ENCODE assay signal across 28 cellular contexts in genomic region chr3:126124896-126125295, GRCh38. TPM values are rescaled to one million over a fixed set of nuclear protein-coding genes. Genes with fewer than 3 reads are reported as not detected.
DNase-seq lines count a peak whose midpoint lies in the region; ATAC-seq, FAIRE-seq and TF ChIP-seq lines count a peak whose summit lies in the region.
"Had no signal": no experiment of that assay in that cellular context is flagged by ENCODE, and none has a peak within 500 bp of the region (broad histone marks: within the 10 kb centered on the region; RNA-seq: fewer than 3 reads in every experiment).

No MANE protein-coding gene starts in this region.

- H3K4me2 ChIP-seq in H1 (ENCODE audit: insufficient read depth in 1 of 2, low read depth in 2 of 2, low read length in 2 of 2), result no peak overlapping the region

- peak overlapping the region; percentile 68 for H4K91ac ChIP-seq in H1 (replicated peaks; ENCODE audit: insufficient read length, low read length)

- no peak overlapping the region for H4K8ac ChIP-seq in H1 (ENCODE audit: extremely low read depth, insufficient read depth, low read length)

- H3K9me3 ChIP-seq in left ventricle myocardium inferior (replicated peaks) (no peaks in the 10 kb centered on the region), H1 (ENCODE audit: insufficient read depth in 2 of 2, low read depth in 1 of 2, low read length in 1 of 2) (no peaks in the 10 kb centered on the region), aorta (ENCODE audit: control insufficient read depth, low read length) (no peaks in the 10 kb centered on the region), BE2C (no peaks in the 10 kb centered on the region)
- H3K9me3 ChIP-seq: heart left ventricle, neutrophil, tibial nerve had no signal

- no peak overlapping the region for H2BK12ac ChIP-seq in H1 (ENCODE audit: low read depth, low read length)

- no peak for TF ChIP-seq RAD21 in H1 (IDR thresholded peaks at IDR 0.05 in 1 of 2, conservative IDR thresholded peaks at IDR 0.05 in 1 of 2; ENCODE audit: low read depth in 2 of 2, low read length in 2 of 2)

- H3K23me2 ChIP-seq in H1 (ENCODE audit: low read depth, low read length), result no peaks in the 10 kb centered on the region

- H2BK20ac ChIP-seq in H1 (ENCODE audit: low read length), result peak overlapping the region; percentile 48; the same call in 1 of the 2 replicates

- H2BK120ac ChIP-seq in H1 (replicated peaks; ENCODE audit: low read depth, low read length), result no peak overlapping the region

- H2AK5ac ChIP-seq in H1 (ENCODE audit: low read depth, low read length), result peak overlapping the region; percentile 75; the same call in 1 of the 2 replicates

- no peaks in the 10 kb centered on the region for H3K79me2 ChIP-seq in H1 (ENCODE audit: control insufficient read depth in 1 of 2, insufficient read depth in 2 of 2, low read length in 2 of 2)

- WGBS in H1 (ENCODE audit: extremely low coverage in 1 of 2, insufficient coverage in 1 of 2, insufficient read length in 1 of 2, insufficient replicate concordance in 2 of 2, low coverage in 1 of 2, low lambda C conversion rate in 2 of 2, missing lambda C conversion rate in 1 of 2), 2 experiments, result 86% methylated on average over 9 of the region's 9 CpGs; no CpG with 5 or more reads in 1 of the 2 experiments
- 85 to 95% methylated on average over 9 of the region's 9 CpGs for WGBS in aorta, 2 donors

- H2AFZ ChIP-seq in H1 (ENCODE audit: low read length), result no peak overlapping the region

- no peak overlapping the region for H4K5ac ChIP-seq in H1 (ENCODE audit: insufficient read length, low read depth, low read length)

- intact Hi-C loops in left ventricle myocardium inferior (cut with micrococcal nuclease), result no loop called here
- intact Hi-C loops in left ventricle myocardium superior (cut with micrococcal nuclease), result no loop called here
- intact Hi-C loops in posterior vena cava (cut with DNase I), result no loop called here
- intact Hi-C loops in aorta (cut with DNase I), result no loop called here

- H3K27ac ChIP-seq in left ventricle myocardium inferior (replicated peaks) (no peak overlapping the region), H1 (ENCODE audit: low read depth, low read length) (no peak overlapping the region), aorta (ENCODE audit: low read depth in 1 of 2, low read length in 2 of 2) (no peak overlapping the region)
- H3K27ac ChIP-seq: heart left ventricle, neutrophil, tibial nerve had no signal

- no peak overlapping the region for H3K14ac ChIP-seq in H1 (ENCODE audit: insufficient read length)

- TF ChIP-seq EP300 in H1 (IDR thresholded peaks at IDR 0.05; ENCODE audit: borderline replicate concordance in 1 of 2, low read depth in 2 of 2, low read length in 2 of 2), result no peak

- H3K36me3 ChIP-seq in left ventricle myocardium inferior, result no peaks in the 10 kb centered on the region
- H3K36me3 ChIP-seq in H1 (ENCODE audit: control insufficient read depth in 2 of 4, insufficient read depth in 4 of 4, low read length in 3 of 4), result no peaks in the 10 kb centered on the region
- H3K36me3 ChIP-seq in aorta (ENCODE audit: control insufficient read depth in 1 of 2, insufficient read depth in 2 of 2, low read length in 1 of 2), result no peaks in the 10 kb centered on the region
- H3K36me3 ChIP-seq in BE2C, result no peaks in the 10 kb centered on the region
- H3K36me3 ChIP-seq: neutrophil, tibial nerve had no signal

- TF ChIP-seq POLR2A in H1 (IDR thresholded peaks at IDR 0.05; ENCODE audit: control extremely low read depth in 1 of 2, low read depth in 2 of 2, low read length in 2 of 2), result no peak

- CTCF ChIA-PET in H1 (lab: Charles Lee; ENCODE audit: partially characterized antibody), result interaction anchor here (0.8 to 4.5 kb wide), 10 partner anchors 9 to 241 kb away, joined by 3 to 30 read pairs (median 4); no protein-coding TSS in a partner anchor

- POLR2A ChIA-PET in H1 (lab: Charles Lee; ENCODE audit: partially characterized antibody), result interaction anchor here (0.8 to 1.6 kb wide), 5 partner anchors 8 to 98 kb away, joined by 3 to 4 read pairs (median 4); no protein-coding TSS in a partner anchor

- ATAC-seq in left ventricle myocardium superior, result no peak
- no peak for ATAC-seq in aorta (ENCODE audit: low FRiP score)
- ATAC-seq: activated CD4-positive, CD25-positive, alpha-beta regulatory T cell treated with anti-CD3 and anti-CD28 coated beads, Interleukin-2, amount 50 U/mL, for 24 hours; activated CD8-positive, alpha-beta T cell treated with anti-CD3 and anti-CD28 coated beads, Interleukin-2, amount 10 ng/mL, durations not matched to agents 7 days and 5 days; heart left ventricle had no signal

- peak; percentile 3 for DNase-seq in left ventricle myocardium inferior
- DNase-seq in left ventricle myocardium superior, result no peak
- peak in 1 of 2 experiments; percentile 35 for DNase-seq in H1 (ENCODE audit: low read depth in 1 of 2, low spot score in 2 of 2)
- DNase-seq in posterior vena cava (ENCODE audit: low spot score), result peak; percentile 31
- DNase-seq in aorta, result peak; percentile 12 to 37
- DNase-seq in BE2C, result no peak
- no peak for DNase-seq in NCI-H1092 (lab: John Stamatoyannopoulos, UW)
- DNase-seq: activated CD8-positive, alpha-beta T cell treated with anti-CD3 and anti-CD28 coated beads, Interleukin-2, amount 10 ng/mL, durations not matched to agents 7 days and 5 days; activated naive CD4-positive, alpha-beta T cell treated with Interleukin-2 at 50 U/mL for 16 hours; amniotic stem cell; C1 segment of cervical spinal cord; DMS79 treated with DMSO at 0.1 percent for 48 hours; effector memory CD4-positive, alpha-beta T cell; erythroblast; HCEC 1CT; KG1; mesenchymal stem cell; MM.1S; NCI-H1436; NCI-H345; small intestine; stimulated activated CD4-positive, alpha-beta T cell treated with anti-CD3 and anti-CD28 coated beads, Interleukin-1b, Interleukin-23, amount 100 ng/mL, for 48 hours had no signal

- no peaks in the 10 kb centered on the region for H3K27me3 ChIP-seq in left ventricle myocardium inferior (ENCODE audit: low read depth)
- no peaks in the 10 kb centered on the region for H3K27me3 ChIP-seq in H1 (replicated peaks in 1 of 4; ENCODE audit: control insufficient read depth in 3 of 4, extremely low read depth in 1 of 4, insufficient read depth in 3 of 4, low read length in 3 of 4)
- H3K27me3 ChIP-seq in aorta (ENCODE audit: control insufficient read depth in 1 of 2, insufficient read depth in 2 of 2, low read length in 1 of 2), result no peaks in the 10 kb centered on the region
- H3K27me3 ChIP-seq in BE2C, result no peaks in the 10 kb centered on the region
- H3K27me3 ChIP-seq: heart left ventricle, tibial nerve had no signal

- peak overlapping the region; percentile 56; the same call in 1 of the 2 replicates for H2BK5ac ChIP-seq in H1 (ENCODE audit: low read depth, low read length)

- no peak for FAIRE-seq in H1 (lab: Jason Lieb, UNC)
- FAIRE-seq: HTR-8/SVneo, small intestine had no signal

- H3K56ac ChIP-seq in H1 (replicated peaks; ENCODE audit: insufficient read length, low read depth, low read length), result no peak overlapping the region

- TF ChIP-seq CTCF in left ventricle myocardium inferior (IDR thresholded peaks at IDR 0.05; ENCODE audit: borderline replicate concordance) (no peak), H1 (IDR thresholded peaks at IDR 0.05; ENCODE audit: control extremely low read depth in 1 of 3, insufficient read depth in 1 of 3, low read depth in 1 of 3, low read length in 3 of 3) (no peak), BE2C (IDR thresholded peaks at IDR 0.05; ENCODE audit: low read depth, low read length) (no peak)

- H3K9ac ChIP-seq in H1 (replicated peaks in 1 of 4; ENCODE audit: extremely low read depth in 1 of 4, low read depth in 3 of 4, low read length in 3 of 4), result no peak overlapping the region

- peak overlapping the region; percentile 32; the same call in 1 of the 2 replicates for H3K18ac ChIP-seq in H1 (ENCODE audit: extremely low read depth, low read length)

- no peak overlapping the region for H3K23ac ChIP-seq in H1 (ENCODE audit: insufficient read length)

- no peaks in the 10 kb centered on the region for H4K20me1 ChIP-seq in H1 (replicated peaks in 1 of 2; ENCODE audit: control insufficient read depth in 1 of 2, insufficient read depth in 2 of 2, low read length in 2 of 2)

- H3K79me1 ChIP-seq in H1 (ENCODE audit: low read depth, low read length), result no peaks in the 10 kb centered on the region

- H3K4me3 ChIP-seq in left ventricle myocardium inferior (no peak overlapping the region), H1 (ENCODE audit: extremely low read depth in 1 of 4, insufficient read depth in 2 of 4, low read depth in 3 of 4, low read length in 4 of 4) (no peak overlapping the region), aorta (ENCODE audit: low read length in 2 of 2) (no peak overlapping the region), BE2C (ENCODE audit: low read depth, low read length) (no peak overlapping the region)
- H3K4me3 ChIP-seq: heart left ventricle, tibial nerve had no signal

- H3K4ac ChIP-seq in H1 (replicated peaks; ENCODE audit: insufficient read length, low read depth, low read length), result no peak overlapping the region

- 0 out of 2 replicates have a peak overlapping the region, but pooled peaks have one; percentile 18 for H2BK15ac ChIP-seq in H1 (ENCODE audit: low read length)

- no peaks in the 10 kb centered on the region for H3K4me1 ChIP-seq in left ventricle myocardium inferior
- H3K4me1 ChIP-seq in H1 (replicated peaks in 1 of 4; ENCODE audit: control insufficient read depth in 3 of 4, insufficient read depth in 4 of 4, low read length in 3 of 4), result peaks cover 0 to 11% (median 6%) of the 10 kb centered on the region in 4 experiments; a peak in 5 of 7 replicates
- no peaks in the 10 kb centered on the region for H3K4me1 ChIP-seq in aorta (ENCODE audit: control insufficient read depth in 1 of 2, insufficient read depth in 2 of 2, low read length in 2 of 2)
- no peaks in the 10 kb centered on the region for H3K4me1 ChIP-seq in BE2C
- H3K4me1 ChIP-seq: heart left ventricle, tibial nerve had no signal

RNA-seq across cellular contexts. Expression of gene SLC41A3, which starts 41.0 kb away (rescaled TPM):
- total RNA-seq in left ventricle myocardium inferior, result 30.2 TPM
- 35.4 TPM for total RNA-seq in left ventricle myocardium superior
- total RNA-seq in H1 (2021; fragmentation: NEBNext Ultra II Directional; extraction: Animal tissue kit (Norgen Biotek cat#: 25700)), result 22.7 and 30.2 TPM in 2 replicates
- polyA plus RNA-seq in H1 (2011; rRNA removed), result 56.4 and 70.1 TPM in 2 replicates
- polyA plus RNA-seq in H1 (2011; cell fraction: cytosol; rRNA removed), result 57.6 TPM
- 94.1 TPM for polyA plus RNA-seq in H1 (2011; cell fraction: nucleus; rRNA removed)
- polyA plus RNA-seq in H1 (2012, experiment 1 of 2), result 22.8 to 34.2 TPM (median 32.2 TPM) in 4 replicates
- polyA plus RNA-seq in H1 (2012, experiment 2 of 2), result 36.8 TPM
- 38.6 TPM for polyA plus RNA-seq in H1 (2013, experiment 1 of 2)
- 42.0 TPM for polyA plus RNA-seq in H1 (2013, experiment 2 of 2)
- 48.7 and 58.0 TPM in 2 replicates for polyA minus RNA-seq in H1 (2011; rRNA and poly(A)+ RNA removed)
- 28.3 TPM for polyA minus RNA-seq in H1 (2011; cell fraction: cytosol; rRNA and poly(A)+ RNA removed)
- 44.6 TPM for polyA minus RNA-seq in H1 (2011; cell fraction: nucleus; rRNA and poly(A)+ RNA removed)
- total RNA-seq in posterior vena cava, result 10 to 100 TPM; 44.7 to 49.0 TPM
- 10 to 100 TPM; 62.1 to 71.4 TPM for total RNA-seq in aorta
- 10 to 100 TPM; 32.6 to 71.4 TPM for polyA plus RNA-seq in aorta
- polyA plus RNA-seq in BE2C (2012; ENCODE audit: insufficient read depth, insufficient read length, low read depth), result 47.6 TPM

RNA-seq across cellular contexts. Expression of gene ALDH1L1, which starts 55.5 kb away (rescaled TPM):
- total RNA-seq in left ventricle myocardium inferior (24.3 TPM), left ventricle myocardium superior (16.6 TPM), posterior vena cava (10 to 100 TPM in 1 of 2 donors, 1 to 10 TPM in 1; 5.6 to 12.4 TPM), aorta (10 to 100 TPM; 10.9 to 31.2 TPM)
- 1.6 TPM in 2 replicates for total RNA-seq in H1 (2021; fragmentation: NEBNext Ultra II Directional; extraction: Animal tissue kit (Norgen Biotek cat#: 25700))
- polyA plus RNA-seq in H1 (2011; rRNA removed) (0.98 and 1.6 TPM in 2 replicates), aorta (10 to 100 TPM; 14.4 to 91.2 TPM)
- 1.5 TPM for polyA plus RNA-seq in H1 (2011; cell fraction: cytosol; rRNA removed)
- 3.1 TPM for polyA plus RNA-seq in H1 (2011; cell fraction: nucleus; rRNA removed)
- 1.1 to 1.9 TPM (median 1.5 TPM) in 4 replicates for polyA plus RNA-seq in H1 (2012, experiment 1 of 2)
- polyA plus RNA-seq in H1 (2012, experiment 2 of 2), result 0.80 TPM
- 0.49 TPM for polyA plus RNA-seq in H1 (2013, experiment 1 of 2)
- 0.83 TPM for polyA plus RNA-seq in H1 (2013, experiment 2 of 2)
- polyA minus RNA-seq in H1 (2011; rRNA and poly(A)+ RNA removed), result 1.7 and 2.2 TPM in 2 replicates
- polyA minus RNA-seq in H1 (2011; cell fraction: cytosol; rRNA and poly(A)+ RNA removed), result 0.81 TPM
- polyA minus RNA-seq in H1 (2011; cell fraction: nucleus; rRNA and poly(A)+ RNA removed), result 5.3 TPM
- 1.6 TPM for polyA plus RNA-seq in BE2C (2012; ENCODE audit: insufficient read depth, insufficient read length, low read depth)
- total RNA-seq: activated CD8-positive, alpha-beta T cell treated with anti-CD3 and anti-CD28 coated beads, Interleukin-2, amount 10 ng/mL, durations not matched to agents 7 days and 5 days; myocyte had no signal

Comparison
In these comparisons a context has a peak if more than half of its experiments do, and no peak if none do; other contexts are left out.
1. DNase-seq: peak in left ventricle myocardium inferior (single experiment), posterior vena cava (single experiment) and aorta (2 of 2); none in left ventricle myocardium superior (single experiment), BE2C (single experiment) and NCI-H1092 (single experiment).